Comparison of ENCODE assay signal across 1 cellular context in the genomic region with DNA sequence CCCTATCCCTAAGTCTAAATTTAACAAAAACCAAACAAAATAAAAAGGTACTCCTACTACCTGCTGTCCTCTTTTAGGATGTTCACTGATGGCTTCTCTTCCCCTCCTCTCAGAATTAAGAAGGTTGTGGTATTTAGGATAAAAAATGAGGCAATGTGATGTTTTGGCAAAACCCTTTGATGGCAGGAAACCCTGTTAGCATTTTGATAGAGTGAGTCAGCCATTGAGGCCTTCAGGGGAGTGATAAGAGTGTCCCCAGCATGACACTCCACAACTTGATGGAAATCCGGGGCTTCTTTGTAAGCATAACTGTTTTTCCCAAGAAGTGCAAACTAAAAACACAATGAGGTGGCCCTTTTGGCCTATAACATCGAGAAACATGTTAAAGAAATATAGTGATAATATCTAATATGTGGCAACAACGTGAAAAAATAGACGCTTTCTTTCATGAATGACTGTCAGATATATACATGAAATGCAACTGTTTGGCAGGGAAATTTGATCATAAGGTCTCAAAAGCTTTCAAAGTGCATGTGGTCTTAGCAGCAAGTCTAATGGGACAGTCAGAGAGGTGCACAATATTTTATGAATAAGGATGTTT.
TF ChIP-seq lines count a peak whose summit lies in the region.

No MANE protein-coding gene starts in this region.

TF ChIP-seq in H1, 55 proteins besides CTCF, POLR2A, EP300 and RAD21:
- TF ChIP-seq, protein P1, sequence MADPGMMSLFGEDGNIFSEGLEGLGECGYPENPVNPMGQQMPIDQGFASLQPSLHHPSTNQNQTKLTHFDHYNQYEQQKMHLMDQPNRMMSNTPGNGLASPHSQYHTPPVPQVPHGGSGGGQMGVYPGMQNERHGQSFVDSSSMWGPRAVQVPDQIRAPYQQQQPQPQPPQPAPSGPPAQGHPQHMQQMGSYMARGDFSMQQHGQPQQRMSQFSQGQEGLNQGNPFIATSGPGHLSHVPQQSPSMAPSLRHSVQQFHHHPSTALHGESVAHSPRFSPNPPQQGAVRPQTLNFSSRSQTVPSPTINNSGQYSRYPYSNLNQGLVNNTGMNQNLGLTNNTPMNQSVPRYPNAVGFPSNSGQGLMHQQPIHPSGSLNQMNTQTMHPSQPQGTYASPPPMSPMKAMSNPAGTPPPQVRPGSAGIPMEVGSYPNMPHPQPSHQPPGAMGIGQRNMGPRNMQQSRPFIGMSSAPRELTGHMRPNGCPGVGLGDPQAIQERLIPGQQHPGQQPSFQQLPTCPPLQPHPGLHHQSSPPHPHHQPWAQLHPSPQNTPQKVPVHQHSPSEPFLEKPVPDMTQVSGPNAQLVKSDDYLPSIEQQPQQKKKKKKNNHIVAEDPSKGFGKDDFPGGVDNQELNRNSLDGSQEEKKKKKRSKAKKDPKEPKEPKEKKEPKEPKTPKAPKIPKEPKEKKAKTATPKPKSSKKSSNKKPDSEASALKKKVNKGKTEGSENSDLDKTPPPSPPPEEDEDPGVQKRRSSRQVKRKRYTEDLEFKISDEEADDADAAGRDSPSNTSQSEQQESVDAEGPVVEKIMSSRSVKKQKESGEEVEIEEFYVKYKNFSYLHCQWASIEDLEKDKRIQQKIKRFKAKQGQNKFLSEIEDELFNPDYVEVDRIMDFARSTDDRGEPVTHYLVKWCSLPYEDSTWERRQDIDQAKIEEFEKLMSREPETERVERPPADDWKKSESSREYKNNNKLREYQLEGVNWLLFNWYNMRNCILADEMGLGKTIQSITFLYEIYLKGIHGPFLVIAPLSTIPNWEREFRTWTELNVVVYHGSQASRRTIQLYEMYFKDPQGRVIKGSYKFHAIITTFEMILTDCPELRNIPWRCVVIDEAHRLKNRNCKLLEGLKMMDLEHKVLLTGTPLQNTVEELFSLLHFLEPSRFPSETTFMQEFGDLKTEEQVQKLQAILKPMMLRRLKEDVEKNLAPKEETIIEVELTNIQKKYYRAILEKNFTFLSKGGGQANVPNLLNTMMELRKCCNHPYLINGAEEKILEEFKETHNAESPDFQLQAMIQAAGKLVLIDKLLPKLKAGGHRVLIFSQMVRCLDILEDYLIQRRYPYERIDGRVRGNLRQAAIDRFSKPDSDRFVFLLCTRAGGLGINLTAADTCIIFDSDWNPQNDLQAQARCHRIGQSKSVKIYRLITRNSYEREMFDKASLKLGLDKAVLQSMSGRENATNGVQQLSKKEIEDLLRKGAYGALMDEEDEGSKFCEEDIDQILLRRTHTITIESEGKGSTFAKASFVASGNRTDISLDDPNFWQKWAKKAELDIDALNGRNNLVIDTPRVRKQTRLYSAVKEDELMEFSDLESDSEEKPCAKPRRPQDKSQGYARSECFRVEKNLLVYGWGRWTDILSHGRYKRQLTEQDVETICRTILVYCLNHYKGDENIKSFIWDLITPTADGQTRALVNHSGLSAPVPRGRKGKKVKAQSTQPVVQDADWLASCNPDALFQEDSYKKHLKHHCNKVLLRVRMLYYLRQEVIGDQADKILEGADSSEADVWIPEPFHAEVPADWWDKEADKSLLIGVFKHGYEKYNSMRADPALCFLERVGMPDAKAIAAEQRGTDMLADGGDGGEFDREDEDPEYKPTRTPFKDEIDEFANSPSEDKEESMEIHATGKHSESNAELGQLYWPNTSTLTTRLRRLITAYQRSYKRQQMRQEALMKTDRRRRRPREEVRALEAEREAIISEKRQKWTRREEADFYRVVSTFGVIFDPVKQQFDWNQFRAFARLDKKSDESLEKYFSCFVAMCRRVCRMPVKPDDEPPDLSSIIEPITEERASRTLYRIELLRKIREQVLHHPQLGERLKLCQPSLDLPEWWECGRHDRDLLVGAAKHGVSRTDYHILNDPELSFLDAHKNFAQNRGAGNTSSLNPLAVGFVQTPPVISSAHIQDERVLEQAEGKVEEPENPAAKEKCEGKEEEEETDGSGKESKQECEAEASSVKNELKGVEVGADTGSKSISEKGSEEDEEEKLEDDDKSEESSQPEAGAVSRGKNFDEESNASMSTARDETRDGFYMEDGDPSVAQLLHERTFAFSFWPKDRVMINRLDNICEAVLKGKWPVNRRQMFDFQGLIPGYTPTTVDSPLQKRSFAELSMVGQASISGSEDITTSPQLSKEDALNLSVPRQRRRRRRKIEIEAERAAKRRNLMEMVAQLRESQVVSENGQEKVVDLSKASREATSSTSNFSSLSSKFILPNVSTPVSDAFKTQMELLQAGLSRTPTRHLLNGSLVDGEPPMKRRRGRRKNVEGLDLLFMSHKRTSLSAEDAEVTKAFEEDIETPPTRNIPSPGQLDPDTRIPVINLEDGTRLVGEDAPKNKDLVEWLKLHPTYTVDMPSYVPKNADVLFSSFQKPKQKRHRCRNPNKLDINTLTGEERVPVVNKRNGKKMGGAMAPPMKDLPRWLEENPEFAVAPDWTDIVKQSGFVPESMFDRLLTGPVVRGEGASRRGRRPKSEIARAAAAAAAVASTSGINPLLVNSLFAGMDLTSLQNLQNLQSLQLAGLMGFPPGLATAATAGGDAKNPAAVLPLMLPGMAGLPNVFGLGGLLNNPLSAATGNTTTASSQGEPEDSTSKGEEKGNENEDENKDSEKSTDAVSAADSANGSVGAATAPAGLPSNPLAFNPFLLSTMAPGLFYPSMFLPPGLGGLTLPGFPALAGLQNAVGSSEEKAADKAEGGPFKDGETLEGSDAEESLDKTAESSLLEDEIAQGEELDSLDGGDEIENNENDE (IDR thresholded peaks at IDR 0.05; ENCODE audit: insufficient replicate concordance, low read length) = no peak
- 0 out of 2 replicates have a peak, but pooled peaks have one; percentile 28 for TF ChIP-seq JUND (IDR thresholded peaks at IDR 0.05; ENCODE audit: low read length)
